Comparison of ENCODE assay signal across 8 cellular contexts in the genomic region with DNA sequence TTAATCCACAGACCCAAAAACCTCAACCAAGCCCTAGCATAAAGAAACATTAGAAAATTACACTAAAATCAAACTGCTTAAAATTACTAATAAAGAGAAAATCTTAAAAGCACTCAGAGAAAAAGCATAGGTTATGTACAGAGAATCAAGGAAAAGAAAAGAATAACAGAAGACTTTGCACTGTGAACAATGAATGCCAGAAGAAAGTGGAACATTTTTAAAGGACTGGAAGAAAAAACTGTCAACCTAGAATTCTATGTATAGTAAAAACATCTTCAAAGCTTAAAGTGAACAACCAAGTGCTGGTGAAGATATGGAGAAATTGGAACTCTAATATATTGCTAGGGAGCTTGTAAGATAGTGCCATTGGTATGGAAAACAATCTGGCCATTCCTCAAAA.
"Had no signal": no experiment of that assay in that cellular context is flagged by ENCODE, and none has a peak within 500 bp of the region (broad histone marks: within the 10 kb centered on the region; RNA-seq: fewer than 3 reads in every experiment).

No MANE protein-coding gene starts in this region.

- H3K4me3 ChIP-seq: HAP-1 had no signal

- H3K4me1 ChIP-seq: HAP-1 had no signal

- DNase-seq: GOT3, H7, HFFc6, Kasumi-1, KG1 had no signal

- H3K36me3 ChIP-seq: HAP-1 had no signal

- H3K9me3 ChIP-seq: HAP-1 had no signal

- H3K27ac ChIP-seq: HL-60 had no signal

- FAIRE-seq: HTR-8/SVneo had no signal
